ENCODE assay signal across 8 cellular contexts in genomic region chr3:49132437-49133225, GRCh38. TPM values are rescaled to one million over a fixed set of nuclear protein-coding genes. Genes with fewer than 3 reads are reported as not detected.
DNase-seq lines count a peak whose midpoint lies in the region; ATAC-seq lines count a peak whose summit lies in the region.

TSS of gene LAMB2 (minus strand) at chr3:49133050. CDS start at chr3:49132867, 183 bp downstream.

- DNase-seq in NCI-H82 treated with DMSO at 0.1 percent for 48 hours (lab: John Stamatoyannopoulos, UW; ENCODE audit: unreplicated experiment): peak; percentile 43
- peak; percentile 83 for DNase-seq in dermis microvascular lymphatic vessel endothelial cell (ENCODE audit: low read depth in 2 of 2)
- DNase-seq in left colon: peak; percentile 74 to 75
- DNase-seq in smooth muscle cell of the brain vasculature (ENCODE audit: low read depth, low spot score): peak; percentile 68
- DNase-seq in NCI-H2029 treated with DMSO at 0.1 percent for 48 hours (lab: John Stamatoyannopoulos, UW): no peak
- no peak for DNase-seq in SIG-M5 (lab: John Stamatoyannopoulos, UW)

- intact Hi-C loops in left colon (cut with DNase I, micrococcal nuclease): no loop called here

- H3K9ac ChIP-seq in ES-I3 (ENCODE audit: low read depth, low read length): peak within 1 kb of the TSS; percentile 91

- H3K9me3 ChIP-seq in ES-I3 (ENCODE audit: control insufficient read depth, insufficient read depth, low read length): no peaks in the 10 kb centered on the region

- H3K4me1 ChIP-seq in ES-I3 (ENCODE audit: insufficient read depth, low read length): peaks cover 4% of the 10 kb centered on the region

- no peaks in the 10 kb centered on the region for H3K36me3 ChIP-seq in ES-I3 (ENCODE audit: insufficient read depth, low read length)

- peak; percentile 74 for ATAC-seq in left colon
- ATAC-seq in HG02763 (IDR thresholded peaks at IDR 0.05; ENCODE audit: unreplicated experiment): no peak

RNA-seq across cellular contexts. Expression of gene LAMB2, which starts in this region (rescaled TPM):
- total RNA-seq in dermis microvascular lymphatic vessel endothelial cell (657 and 1,145 TPM in 2 replicates), left colon (100 to 1,000 TPM in 1 of 2 donors, 10 to 100 TPM in 1; 66.1 to 102 TPM)

Comparison
In these comparisons a context has a peak if more than half of its experiments do, and no peak if none do; other contexts are left out.
1. DNase-seq: peak in NCI-H82 treated with DMSO at 0.1 percent for 48 hours (single experiment), dermis microvascular lymphatic vessel endothelial cell (2 of 2), left colon (2 of 2) and smooth muscle cell of the brain vasculature (single experiment); none in NCI-H2029 treated with DMSO at 0.1 percent for 48 hours (single experiment) and SIG-M5 (single experiment).